18 cellular contexts compared by ENCODE assay signal in genomic region chr21:33211732-33212131, GRCh38. TPM values are rescaled to one million over a fixed set of nuclear protein-coding genes. Genes with fewer than 3 reads are reported as not detected.
DNase-seq lines count a peak whose midpoint lies in the region; ATAC-seq and TF ChIP-seq lines count a peak whose summit lies in the region.
"Had no signal": no experiment of that assay in that cellular context is flagged by ENCODE, and none has a peak within 500 bp of the region (broad histone marks: within the 10 kb centered on the region; RNA-seq: fewer than 3 reads in every experiment).

No MANE protein-coding gene starts in this region.

- H3K27me3 Mint-ChIP-seq in T-helper 1 cell treated with Interleukin-12 subunit alpha and Interleukin-12 subunit beta and Interleukin-4 antibody, amounts not matched to agents 30 μg/mL and 1 μg/mL, for 36 hours (ENCODE audit: low read depth), result no peaks in the 10 kb centered on the region

- TF ChIP-seq CTCF in AG10803 (conservative IDR thresholded peaks at IDR 0.05; ENCODE audit: low read length) (no peak), OCI-LY7 (conservative IDR thresholded peaks at IDR 0.05; ENCODE audit: low read length) (no peak; the same call in 1 of the 2 replicates), hepatocyte (IDR thresholded peaks at IDR 0.05; ENCODE audit: poor library complexity) (no peak), GM13976 (IDR thresholded peaks at IDR 0.05; ENCODE audit: borderline replicate concordance, control extremely low read depth, extremely low read depth, insufficient read depth, missing control alignments) (no peak), GM13977 (IDR thresholded peaks at IDR 0.05; ENCODE audit: extremely low read depth, insufficient read depth, missing control alignments) (no peak)

- H3K9me3 ChIP-seq in OCI-LY7 (ENCODE audit: low read length), result peaks cover 21% of the 10 kb centered on the region
- no peaks in the 10 kb centered on the region for H3K9me3 ChIP-seq in hepatocyte (ENCODE audit: low read depth)
- H3K9me3 ChIP-seq: adrenal gland had no signal

- H3K4me1 Mint-ChIP-seq in T-helper 1 cell treated with Interleukin-12 subunit alpha and Interleukin-12 subunit beta and Interleukin-4 antibody, amounts not matched to agents 30 μg/mL and 1 μg/mL, for 36 hours (ENCODE audit: low read depth), result peaks cover 56% of the 10 kb centered on the region

- H3K36me3 Mint-ChIP-seq in T-helper 1 cell treated with Interleukin-12 subunit alpha and Interleukin-12 subunit beta and Interleukin-4 antibody, amounts not matched to agents 30 μg/mL and 1 μg/mL, for 36 hours (ENCODE audit: low read depth), result peaks cover 27% of the 10 kb centered on the region

- no peaks in the 10 kb centered on the region; the same call in 1 of the 2 replicates for H3K36me3 ChIP-seq in OCI-LY7 (ENCODE audit: insufficient read depth, low read length)
- H3K36me3 ChIP-seq in hepatocyte (replicated peaks; ENCODE audit: insufficient read depth, low read depth), result no peaks in the 10 kb centered on the region
- H3K36me3 ChIP-seq: adrenal gland had no signal

- H3K9me3 Mint-ChIP-seq in T-helper 1 cell treated with Interleukin-12 subunit alpha and Interleukin-12 subunit beta and Interleukin-4 antibody, amounts not matched to agents 30 μg/mL and 1 μg/mL, for 36 hours, result peaks cover 22% of the 10 kb centered on the region

- H3K27ac Mint-ChIP-seq in T-helper 1 cell treated with Interleukin-12 subunit alpha and Interleukin-12 subunit beta and Interleukin-4 antibody, amounts not matched to agents 30 μg/mL and 1 μg/mL, for 36 hours, result no peak overlapping the region

- ATAC-seq in GM19452 (IDR thresholded peaks at IDR 0.05; ENCODE audit: unreplicated experiment), result no peak

- H4K20me1 ChIP-seq in OCI-LY7 (ENCODE audit: insufficient read depth, low read length) (no peaks in the 10 kb centered on the region), hepatocyte (ENCODE audit: insufficient read depth, poor library complexity, severe bottlenecking) (no peaks in the 10 kb centered on the region)

- 74% methylated on average over 6 of the region's 6 CpGs for WGBS in hepatocyte (ENCODE audit: low lambda C conversion rate, missing lambda C conversion rate)

- peak overlapping the region; percentile 20 for H3K4me3 Mint-ChIP-seq in T-helper 1 cell treated with Interleukin-12 subunit alpha and Interleukin-12 subunit beta and Interleukin-4 antibody, amounts not matched to agents 30 μg/mL and 1 μg/mL, for 36 hours

- no TSS peak for BruUV-seq in OCI-LY7 (replicated peaks; lab: Mats Ljungman, UMichigan)

- H3K4me3 ChIP-seq in AG10803 (ENCODE audit: low read length) (peak overlapping the region; percentile 28), OCI-LY7 (ENCODE audit: low read depth, low read length, poor library complexity, severe bottlenecking) (peak overlapping the region; percentile 25), hepatocyte (no peak overlapping the region)
- H3K4me3 ChIP-seq: adrenal gland, PC-9 had no signal

- no peak for DNase-seq in T-helper 1 cell
- no peak for DNase-seq in AG10803 (ENCODE audit: low read depth)
- DNase-seq in OCI-LY7 (ENCODE audit: low spot score), result peak; percentile 38
- DNase-seq in hepatocyte (ENCODE audit: low spot score), result no peak
- no peak for DNase-seq in GM13976 (ENCODE audit: low spot score)
- no peak for DNase-seq in GM13977 (ENCODE audit: low spot score)
- DNase-seq: 8988T; activated CD4-positive, CD25-positive, alpha-beta regulatory T cell; activated T-cell treated with anti-CD3 and anti-CD28 coated beads for 4 hours; COR-L47; kidney; NCI-H187 treated with DMSO at 0.1 percent for 48 hours; NCI-H510A; PC-9 had no signal

- peaks cover 79% of the 10 kb centered on the region for H3K4me1 ChIP-seq in OCI-LY7 (ENCODE audit: insufficient read depth, low read length, poor library complexity, severe bottlenecking)
- peaks cover 9% of the 10 kb centered on the region for H3K4me1 ChIP-seq in hepatocyte (ENCODE audit: insufficient read depth)
- H3K4me1 ChIP-seq: parathyroid adenoma had no signal

- H3K4me2 ChIP-seq in OCI-LY7 (ENCODE audit: low read length) (peak overlapping the region; percentile 62), hepatocyte (peak overlapping the region; percentile 43)
- H3K4me2 ChIP-seq: PC-9 had no signal

- H3K27ac ChIP-seq in OCI-LY7 (ENCODE audit: low read depth, low read length, poor library complexity, severe bottlenecking) (peak overlapping the region; percentile 99), hepatocyte (peak overlapping the region; percentile 89)
- H3K27ac ChIP-seq: parathyroid adenoma, PC-9 had no signal

- in situ Hi-C loops in GM13976 (cut with MboI; ENCODE audit: low sequenced_read_pairs, unreplicated experiment) (no loop called here), GM13977 (cut with MboI; ENCODE audit: low pct_unique_long_range_greater_than_20kb, low sequenced_read_pairs, unreplicated experiment) (no loop called here)

- H2AFZ ChIP-seq in OCI-LY7 (ENCODE audit: low read length) (peak overlapping the region; percentile 65), hepatocyte (no peak overlapping the region)
- H2AFZ ChIP-seq: parathyroid adenoma, PC-9 had no signal

- POLR2A ChIA-PET in OCI-LY7 (lab: Charles Lee), result interaction anchor here (0.6 to 1.5 kb wide), 3 partner anchors 55 to 96 kb away, joined by 3 to 4 read pairs (median 3); partner anchors contain the start of gene IL10RB

- H3K79me2 ChIP-seq in OCI-LY7 (ENCODE audit: insufficient read depth, low read depth, low read length), result no peaks in the 10 kb centered on the region
- H3K79me2 ChIP-seq in hepatocyte, result no peaks in the 10 kb centered on the region
- H3K79me2 ChIP-seq: parathyroid adenoma had no signal

- intact Hi-C loops in OCI-LY7 (cut with micrococcal nuclease; ENCODE audit: unreplicated experiment), result no loop called here

- CTCF ChIA-PET in OCI-LY7 (lab: Charles Lee; ENCODE audit: unreplicated experiment), result no interaction called here

- H3K9me2 ChIP-seq in OCI-LY7 (ENCODE audit: insufficient read depth, low read length) (no peaks in the 10 kb centered on the region), hepatocyte (replicated peaks; ENCODE audit: insufficient read depth) (no peaks in the 10 kb centered on the region)

- no peaks in the 10 kb centered on the region for H3K27me3 ChIP-seq in hepatocyte
- H3K27me3 ChIP-seq: adrenal gland had no signal

RNA-seq across cellular contexts. Expression of gene IFNAR2, which starts 18.0 kb away (rescaled TPM):
- 22.1 and 24.8 TPM in 2 replicates for total RNA-seq in OCI-LY7 (2014; rRNA removed; shearing (Covaris generic))
- total RNA-seq in OCI-LY7 (2022), result 93.5 and 114 TPM in 2 replicates
- 18.2 and 19.9 TPM in 2 replicates for total RNA-seq in hepatocyte
- polyA plus RNA-seq in hepatocyte, result 18.5 and 19.6 TPM in 2 replicates

RNA-seq across cellular contexts. Expression of gene IL10RB, which starts 54.4 kb away (rescaled TPM):
- 44.3 and 48.0 TPM in 2 replicates for total RNA-seq in OCI-LY7 (2014; rRNA removed; shearing (Covaris generic))
- total RNA-seq in OCI-LY7 (2022) (48.3 and 54.5 TPM in 2 replicates), hepatocyte (27.1 and 30.2 TPM in 2 replicates)
- polyA plus RNA-seq in hepatocyte, result 23.4 and 29.2 TPM in 2 replicates
